In the genomic region with DNA sequence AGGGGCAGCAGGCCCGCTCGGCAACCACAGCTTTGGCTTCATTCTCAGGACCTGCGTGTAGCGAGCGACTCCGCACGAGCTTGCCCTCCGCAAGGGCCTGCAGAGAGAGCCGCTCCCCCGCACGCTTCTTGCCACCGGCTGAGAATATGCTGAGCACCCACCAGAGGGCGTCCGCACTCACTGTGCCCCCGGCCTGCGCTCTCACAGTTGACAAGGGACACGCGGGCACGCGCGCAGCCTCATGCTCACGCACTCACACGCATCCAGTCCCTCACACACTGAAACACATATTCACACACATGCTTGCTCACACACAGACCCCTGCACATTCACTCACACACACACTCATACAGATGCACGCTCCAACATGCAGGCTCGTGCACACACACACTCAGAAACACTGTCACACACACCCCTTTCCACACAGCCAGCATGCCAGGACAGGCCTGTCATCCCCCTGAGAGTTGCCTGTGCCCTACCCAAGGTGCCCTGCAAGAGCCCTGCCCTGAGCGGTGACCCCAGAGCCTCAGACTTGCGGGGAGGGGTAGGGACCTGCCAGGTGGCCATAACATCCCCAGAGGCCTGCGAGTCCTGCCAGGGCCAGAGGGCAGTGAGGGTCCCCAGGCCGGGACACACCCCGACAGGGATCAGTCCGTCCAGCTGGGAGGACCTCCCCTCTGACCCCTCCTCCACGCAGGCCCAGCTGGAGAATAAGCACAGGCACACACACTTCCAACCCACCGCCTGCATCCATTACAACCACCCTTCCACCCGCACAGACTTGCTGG, we compare ENCODE assay signal across 8 cellular contexts.
DNase-seq lines count a peak whose midpoint lies in the region; ATAC-seq lines count a peak whose summit lies in the region.

No MANE protein-coding gene starts in this region.

- no peak overlapping the region for H3K27ac Mint-ChIP-seq in activated naive CD8-positive, alpha-beta T cell

- peak; percentile 25 to 36 for DNase-seq in NCI-H2081 (lab: John Stamatoyannopoulos, UW)
- DNase-seq in NCI-H2081 treated with DMSO at 0.1 percent for 48 hours (lab: John Stamatoyannopoulos, UW): no peak
- DNase-seq in SJSA1 (ENCODE audit: low read depth in 1 of 2, low spot score in 2 of 2): peak; percentile 62 to 74
- DNase-seq in left cardiac atrium: peak; percentile 57
- peak; percentile 84 for DNase-seq in sciatic nerve (ENCODE audit: low spot score)

- no peaks in the 10 kb centered on the region for H3K9me3 Mint-ChIP-seq in activated naive CD8-positive, alpha-beta T cell (ENCODE audit: low read depth)

- peak overlapping the region; percentile 11 for H3K4me3 Mint-ChIP-seq in activated naive CD8-positive, alpha-beta T cell

- ATAC-seq in left cardiac atrium: peak; percentile 73
- ATAC-seq in sciatic nerve: peak; percentile 76
- ATAC-seq in GM18517 (IDR thresholded peaks at IDR 0.05; ENCODE audit: unreplicated experiment): no peak

- H3K27me3 Mint-ChIP-seq in activated naive CD8-positive, alpha-beta T cell: peaks cover 8% of the 10 kb centered on the region

- H3K27ac ChIP-seq in HUES6 (ENCODE audit: low read depth, low read length): no peak overlapping the region
- H3K27ac ChIP-seq in SJSA1: no peak overlapping the region

- no peak overlapping the region for H3K9ac ChIP-seq in HUES6 (ENCODE audit: low read length)

- H3K36me3 Mint-ChIP-seq in activated naive CD8-positive, alpha-beta T cell: no peaks in the 10 kb centered on the region

- intact Hi-C loops in left cardiac atrium (cut with DNase I) (loop anchor here (5.0 kb wide), 3 partner anchors 170 to 255 kb away; no protein-coding TSS in a partner anchor), sciatic nerve (cut with DNase I) (loop anchor here (5.0 to 10.0 kb wide), 2 partner anchors 172 to 255 kb away; a partner anchor contains a TSS)

- H3K4me3 ChIP-seq in HUES6 (ENCODE audit: low read depth, low read length) (peak overlapping the region; percentile 23; the same call in 1 of the 2 replicates), SJSA1 (no peak overlapping the region)

- no peaks in the 10 kb centered on the region for H3K9me3 ChIP-seq in HUES6 (ENCODE audit: control insufficient read depth, insufficient read depth, low read depth, low read length)
- H3K9me3 ChIP-seq in SJSA1 (replicated peaks): no peaks in the 10 kb centered on the region

- peaks cover 15% of the 10 kb centered on the region for H3K4me1 Mint-ChIP-seq in activated naive CD8-positive, alpha-beta T cell (ENCODE audit: low read depth)

- no peaks in the 10 kb centered on the region for H3K36me3 ChIP-seq in HUES6 (ENCODE audit: control insufficient read depth, insufficient read depth, low read length)
- H3K36me3 ChIP-seq in SJSA1: no peaks in the 10 kb centered on the region

- H3K4me1 ChIP-seq in HUES6 (ENCODE audit: control insufficient read depth, insufficient read depth, low read length) (peaks cover 7% of the 10 kb centered on the region), SJSA1 (replicated peaks) (no peaks in the 10 kb centered on the region)

- H3K27me3 ChIP-seq in HUES6 (ENCODE audit: control insufficient read depth, insufficient read depth, low read length) (peaks cover 13% of the 10 kb centered on the region), SJSA1 (replicated peaks) (no peaks in the 10 kb centered on the region; the same call in 1 of the 2 replicates)
